Comparison of ENCODE assay signal across 1 cellular context in genomic region chr19:14136509-14137281, GRCh38.
TF ChIP-seq lines count a peak whose summit lies in the region.

Gene ASF1B, minus strand, starts transcription at chr19:14136589. Its CDS starts 133 bp downstream, at chr19:14136456.

TF ChIP-seq in K562, 482 proteins besides CTCF, POLR2A, EP300 and RAD21 (continued from another document and continues in another):
- TF ChIP-seq PPARD (CRISPR knock-in tag; IDR thresholded peaks at IDR 0.05), result no peak
- no peak; the same call in 1 of the 2 replicates for TF ChIP-seq MAFK (IDR thresholded peaks at IDR 0.05; ENCODE audit: low read length)
- TF ChIP-seq CAMTA2 (CRISPR knock-in tag; conservative IDR thresholded peaks at IDR 0.05), result no peak
- TF ChIP-seq ZNF316 (IDR thresholded peaks at IDR 0.05), result no peak
- no peak for TF ChIP-seq IRF2 (CRISPR knock-in tag; IDR thresholded peaks at IDR 0.05)
- TF ChIP-seq RFX7 (CRISPR knock-in tag; IDR thresholded peaks at IDR 0.05), result no peak
- TF ChIP-seq ZNF347 (CRISPR knock-in tag; IDR thresholded peaks at IDR 0.05; ENCODE audit: low read depth), result no peak
- no peak for TF ChIP-seq ZFP1 (CRISPR knock-in tag; IDR thresholded peaks at IDR 0.05)
- no peak for TF ChIP-seq HNRNPK (IDR thresholded peaks at IDR 0.05; ENCODE audit: low read depth, low read length, poor library complexity, severe bottlenecking)
- no peak for TF ChIP-seq CUX1 (CRISPR knock-in tag; IDR thresholded peaks at IDR 0.05)
- no peak for TF ChIP-seq TRIM25 (IDR thresholded peaks at IDR 0.05; ENCODE audit: borderline replicate concordance)
- no peak for TF ChIP-seq NR2C2 (CRISPR knock-in tag; IDR thresholded peaks at IDR 0.05)
- peak; percentile 84 for TF ChIP-seq NR2C2 (tag; IDR thresholded peaks at IDR 0.05)
- no peak for TF ChIP-seq SNRNP70 (optimal IDR thresholded peaks at IDR 0.05; ENCODE audit: low read depth, low read length)
- TF ChIP-seq ZNF699 (CRISPR knock-in tag; IDR thresholded peaks at IDR 0.05; ENCODE audit: insufficient replicate concordance), result no peak
- TF ChIP-seq KAT8 (IDR thresholded peaks at IDR 0.05; ENCODE audit: low read depth), result no peak
- no peak for TF ChIP-seq AFF1 (IDR thresholded peaks at IDR 0.05; ENCODE audit: low read depth in 1 of 2, partially characterized antibody in 2 of 2)
- no peak for TF ChIP-seq ZNF586 (CRISPR knock-in tag; conservative IDR thresholded peaks at IDR 0.05)
- TF ChIP-seq CSDE1 (IDR thresholded peaks at IDR 0.05), result no peak
- TF ChIP-seq ZNF77 (CRISPR knock-in tag; IDR thresholded peaks at IDR 0.05), result no peak
- no peak for TF ChIP-seq CCAR2 (IDR thresholded peaks at IDR 0.05; ENCODE audit: low read depth, low read length)
- TF ChIP-seq MECOM (CRISPR knock-in tag; IDR thresholded peaks at IDR 0.05), result no peak
- TF ChIP-seq ZNF354B (CRISPR knock-in tag; IDR thresholded peaks at IDR 0.05), result no peak
- TF ChIP-seq CCNT2 (IDR thresholded peaks at IDR 0.05; ENCODE audit: borderline replicate concordance, extremely low read depth, insufficient read length, low read depth, low read length), result peak; percentile 77
- TF ChIP-seq RUNX1 (IDR thresholded peaks at IDR 0.05; ENCODE audit: low read depth), result no peak
- no peak for TF ChIP-seq KLF10 (CRISPR knock-in tag; IDR thresholded peaks at IDR 0.05)
- TF ChIP-seq HMG20B (CRISPR knock-in tag; IDR thresholded peaks at IDR 0.05), result no peak
- no peak for TF ChIP-seq ZNF655 (CRISPR knock-in tag; IDR thresholded peaks at IDR 0.05)
- no peak for TF ChIP-seq ZNF444 (CRISPR knock-in tag; IDR thresholded peaks at IDR 0.05)
- no peak for TF ChIP-seq U2AF1 (optimal IDR thresholded peaks at IDR 0.05; ENCODE audit: low read depth, low read length)
- TF ChIP-seq ADNP (tag; IDR thresholded peaks at IDR 0.05), result no peak
- TF ChIP-seq PYGO2 (tag; IDR thresholded peaks at IDR 0.05), result no peak
- peak; percentile 79 for TF ChIP-seq GMEB1 (CRISPR knock-in tag; IDR thresholded peaks at IDR 0.05)
- TF ChIP-seq KLF13 (tag; IDR thresholded peaks at IDR 0.05; ENCODE audit: borderline replicate concordance, low read depth), result no peak; the same call in 1 of the 2 replicates
- TF ChIP-seq FOXK1 (CRISPR knock-in tag; IDR thresholded peaks at IDR 0.05; ENCODE audit: borderline replicate concordance), result no peak; the same call in 1 of the 2 replicates
- peak; percentile 51; the same call in 1 of the 2 replicates for TF ChIP-seq HLTF (IDR thresholded peaks at IDR 0.05)
- TF ChIP-seq KHSRP (IDR thresholded peaks at IDR 0.05), result no peak
- no peak for TF ChIP-seq ZNF707 (CRISPR knock-in tag; conservative IDR thresholded peaks at IDR 0.05)
- peak; percentile 76 for TF ChIP-seq TAF1 (IDR thresholded peaks at IDR 0.05; ENCODE audit: control insufficient read depth, extremely low read depth, insufficient read depth, low read length, severe bottlenecking)
- no peak for TF ChIP-seq SMAD2 (IDR thresholded peaks at IDR 0.05; ENCODE audit: low read depth, low read length)
- TF ChIP-seq ZNF124 (CRISPR knock-in tag; IDR thresholded peaks at IDR 0.05), result no peak
- TF ChIP-seq SRF (CRISPR knock-in tag; IDR thresholded peaks at IDR 0.05), result peak in 1 of 2 experiments; percentile 34; a peak in 1 of 4 replicates
- no peak for TF ChIP-seq MEF2A (IDR thresholded peaks at IDR 0.05; ENCODE audit: control insufficient read depth, low read depth, low read length)
- no peak for TF ChIP-seq ZNF224 (CRISPR knock-in tag; IDR thresholded peaks at IDR 0.05)
- TF ChIP-seq PML (IDR thresholded peaks at IDR 0.05; ENCODE audit: low read length), result peak; percentile 79
- TF ChIP-seq ZNF3 (CRISPR knock-in tag; IDR thresholded peaks at IDR 0.05), result no peak
- TF ChIP-seq NRF1 (conservative IDR thresholded peaks at IDR 0.05 in 1 of 2, IDR thresholded peaks at IDR 0.05 in 1 of 2), result peak; percentile 92 to 93
- TF ChIP-seq CHCHD3 (CRISPR knock-in tag; IDR thresholded peaks at IDR 0.05), result no peak
- no peak; the same call in 1 of the 2 replicates for TF ChIP-seq ARID1B (IDR thresholded peaks at IDR 0.05)
- 0 out of 2 replicates have a peak, but pooled peaks have one; percentile 33 for TF ChIP-seq ZNF592 (IDR thresholded peaks at IDR 0.05)
- no peak for TF ChIP-seq ZNF280B (CRISPR knock-in tag; IDR thresholded peaks at IDR 0.05)
- no peak; the same call in 1 of the 2 replicates for TF ChIP-seq TCF3 (CRISPR knock-in tag; IDR thresholded peaks at IDR 0.05)
- no peak for TF ChIP-seq ZNF324 (CRISPR knock-in tag; IDR thresholded peaks at IDR 0.05)
